26 cellular contexts compared by ENCODE assay signal in the genomic region with DNA sequence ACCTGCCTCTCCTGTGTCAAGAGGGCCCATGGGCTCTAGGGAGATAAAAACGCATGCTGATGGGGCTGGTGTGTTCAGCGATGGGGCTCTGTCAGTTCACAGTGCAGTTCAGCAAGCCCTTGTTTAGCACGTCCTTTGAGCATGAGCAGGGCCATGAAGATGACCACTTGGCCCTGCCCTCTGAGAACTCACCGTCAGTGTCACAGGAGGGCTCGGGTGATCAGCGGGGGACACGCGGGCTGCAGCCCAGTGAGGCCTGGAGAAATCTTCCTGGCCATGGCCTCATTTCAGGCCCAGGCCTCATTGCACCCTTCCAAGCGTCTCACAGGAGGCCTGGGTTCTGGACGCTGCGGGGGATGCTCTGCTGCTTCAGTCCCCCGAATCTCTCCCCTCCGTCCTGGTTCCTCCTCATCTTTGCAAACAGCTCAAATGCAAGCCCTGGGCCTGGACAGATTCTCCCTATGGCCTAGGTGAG.
"Had no signal": no experiment of that assay in that cellular context is flagged by ENCODE, and none has a peak within 500 bp of the region (broad histone marks: within the 10 kb centered on the region; RNA-seq: fewer than 3 reads in every experiment).

No MANE protein-coding gene starts in this region.

- H3K27me3 Mint-ChIP-seq: activated CD4-positive, alpha-beta T cell treated with anti-CD3 and anti-CD28 coated beads for 36 hours; activated CD4-positive, alpha-beta T cell treated with anti-CD3 and anti-CD28 coated beads, Interleukin-2, amount 10 ng/mL, durations not matched to agents 24 days and 14 days; activated CD8-positive, alpha-beta T cell treated with anti-CD3 and anti-CD28 coated beads for 36 hours; activated naive CD8-positive, alpha-beta T cell treated with anti-CD3 and anti-CD28 coated beads, Interleukin-2, amount 10 ng/mL, durations not matched to agents 7 days and 5 days; activated T-cell treated with anti-CD3 and anti-CD28 coated beads, Interleukin-2, amount 50 U/mL, for 24 hours; brain had no signal

- H3K4me1 Mint-ChIP-seq: activated CD4-positive, alpha-beta T cell treated with anti-CD3 and anti-CD28 coated beads for 36 hours; activated CD4-positive, alpha-beta T cell treated with anti-CD3 and anti-CD28 coated beads, Interleukin-2, amount 10 ng/mL, durations not matched to agents 24 days and 14 days; activated naive CD8-positive, alpha-beta T cell treated with anti-CD3 and anti-CD28 coated beads, Interleukin-2, amount 10 ng/mL, durations not matched to agents 7 days and 5 days had no signal

- H3K27ac ChIP-seq: ascending aorta, breast epithelium, cardiac muscle cell, colonic mucosa, epithelial cell of prostate had no signal

- H3K9me3 Mint-ChIP-seq: activated CD4-positive, alpha-beta T cell treated with anti-CD3 and anti-CD28 coated beads, Interleukin-2, amount 10 ng/mL, durations not matched to agents 24 days and 14 days; activated CD8-positive, alpha-beta T cell treated with anti-CD3 and anti-CD28 coated beads for 36 hours; activated naive CD4-positive, alpha-beta T cell treated with anti-CD3 and anti-CD28 coated beads for 36 hours; activated naive CD4-positive, alpha-beta T cell treated with anti-CD3 and anti-CD28 coated beads, Interleukin-2, amount 50 U/mL, for 72 hours; activated naive CD8-positive, alpha-beta T cell treated with anti-CD3 and anti-CD28 coated beads, Interleukin-2, amount 10 ng/mL, durations not matched to agents 7 days and 5 days; activated T-cell treated with anti-CD3 and anti-CD28 coated beads, Interleukin-2, amount 50 U/mL, for 24 hours; activated T-cell treated with anti-CD3 and anti-CD28 coated beads, Interleukin-2, amount 50 U/mL, for 72 hours; brain; T-helper 2 cell treated with Interferon-gamma antibody and Interleukin-4, amounts not matched to agents 5 μg/mL and 100 μg/mL, for 36 hours had no signal

- H3K27ac Mint-ChIP-seq: activated CD4-positive, alpha-beta T cell treated with anti-CD3 and anti-CD28 coated beads for 36 hours; activated CD4-positive, alpha-beta T cell treated with anti-CD3 and anti-CD28 coated beads, Interleukin-2, amount 10 ng/mL, durations not matched to agents 24 days and 14 days; activated CD8-positive, alpha-beta T cell treated with anti-CD3 and anti-CD28 coated beads for 36 hours; activated naive CD4-positive, alpha-beta T cell treated with anti-CD3 and anti-CD28 coated beads for 36 hours; activated naive CD4-positive, alpha-beta T cell treated with anti-CD3 and anti-CD28 coated beads, Interleukin-2, amount 50 U/mL, for 72 hours; activated naive CD8-positive, alpha-beta T cell treated with anti-CD3 and anti-CD28 coated beads, Interleukin-2, amount 10 ng/mL, durations not matched to agents 7 days and 5 days; activated T-cell treated with anti-CD3 and anti-CD28 coated beads, Interleukin-2, amount 50 U/mL, for 24 hours; activated T-cell treated with anti-CD3 and anti-CD28 coated beads, Interleukin-2, amount 50 U/mL, for 72 hours; T-helper 17 cell; T-helper 2 cell treated with Interferon-gamma antibody and Interleukin-4, amounts not matched to agents 5 μg/mL and 100 μg/mL, for 36 hours had no signal

- H3K4me3 ChIP-seq: ascending aorta, breast epithelium, cardiac muscle cell, colonic mucosa had no signal

- ATAC-seq: activated CD4-positive, alpha-beta T cell treated with anti-CD3 and anti-CD28 coated beads for 36 hours; activated CD8-positive, alpha-beta T cell treated with anti-CD3 and anti-CD28 coated beads for 36 hours; activated naive CD4-positive, alpha-beta T cell treated with anti-CD3 and anti-CD28 coated beads, Interleukin-2, amount 50 U/mL, for 72 hours; activated T-cell treated with anti-CD3 and anti-CD28 coated beads, Interleukin-2, amount 50 U/mL, for 72 hours; T-helper 17 cell had no signal

- H3K36me3 ChIP-seq: ascending aorta, breast epithelium, colonic mucosa had no signal

- H3K36me3 Mint-ChIP-seq: activated naive CD4-positive, alpha-beta T cell treated with anti-CD3 and anti-CD28 coated beads, Interleukin-2, amount 50 U/mL, for 72 hours; activated naive CD8-positive, alpha-beta T cell treated with anti-CD3 and anti-CD28 coated beads, Interleukin-2, amount 10 ng/mL, durations not matched to agents 7 days and 5 days; brain had no signal

- H3K4me1 ChIP-seq: colonic mucosa had no signal

- H3K4me3 Mint-ChIP-seq: activated CD4-positive, alpha-beta T cell treated with anti-CD3 and anti-CD28 coated beads for 36 hours; activated CD4-positive, alpha-beta T cell treated with anti-CD3 and anti-CD28 coated beads, Interleukin-2, amount 10 ng/mL, durations not matched to agents 24 days and 14 days; activated CD8-positive, alpha-beta T cell treated with anti-CD3 and anti-CD28 coated beads for 36 hours; activated naive CD4-positive, alpha-beta T cell treated with anti-CD3 and anti-CD28 coated beads for 36 hours; activated naive CD8-positive, alpha-beta T cell treated with anti-CD3 and anti-CD28 coated beads, Interleukin-2, amount 10 ng/mL, durations not matched to agents 7 days and 5 days; activated T-cell treated with anti-CD3 and anti-CD28 coated beads, Interleukin-2, amount 50 U/mL, for 24 hours; activated T-cell treated with anti-CD3 and anti-CD28 coated beads, Interleukin-2, amount 50 U/mL, for 72 hours; brain; T-helper 17 cell; T-helper 2 cell treated with Interferon-gamma antibody and Interleukin-4, amounts not matched to agents 5 μg/mL and 100 μg/mL, for 36 hours had no signal

- H3K9me3 ChIP-seq: ascending aorta, breast epithelium, colonic mucosa had no signal

- H3K27me3 ChIP-seq: ascending aorta, cardiac muscle cell, colonic mucosa had no signal

- DNase-seq: activated CD4-positive, alpha-beta T cell treated with anti-CD3 and anti-CD28 coated beads for 36 hours; activated CD4-positive, alpha-beta T cell treated with anti-CD3 and anti-CD28 coated beads, Interleukin-2, amount 10 ng/mL, durations not matched to agents 24 days and 14 days; activated CD4-positive, CD25-positive, alpha-beta regulatory T cell; activated CD4-positive, CD25-positive, alpha-beta regulatory T cell treated with anti-CD3 and anti-CD28 coated beads, Interleukin-2, amount 50 U/mL, for 72 hours; activated CD8-positive, alpha-beta memory T cell treated with anti-CD3 and anti-CD28 coated beads, Interleukin-2, amount 50 U/mL, for 48 hours; activated CD8-positive, alpha-beta T cell treated with anti-CD3 and anti-CD28 coated beads for 36 hours; activated naive CD4-positive, alpha-beta T cell treated with anti-CD3 and anti-CD28 coated beads for 36 hours; activated naive CD8-positive, alpha-beta T cell treated with anti-CD3 and anti-CD28 coated beads, Interleukin-2, amount 10 ng/mL, durations not matched to agents 7 days and 5 days; activated T-cell treated with anti-CD3 and anti-CD28 coated beads for 4 hours; activated T-cell treated with anti-CD3 and anti-CD28 coated beads, Interleukin-2, amount 50 U/mL, for 24 hours; activated T-cell treated with anti-CD3 and anti-CD28 coated beads, Interleukin-2, amount 50 U/mL, for 72 hours; central memory CD4-positive, alpha-beta T cell; cerebellar nuclear complex; colonic mucosa; effector CD8-positive, alpha-beta T cell; foreskin fibroblast; T-helper 1 cell; T-helper 17 cell; T1000 had no signal
